ENCODE assay signal across 20 cellular contexts in genomic region chr2:219028996-219029828, GRCh38. TPM values are rescaled to one million over a fixed set of nuclear protein-coding genes. Genes with fewer than 3 reads are reported as not detected.
A peak's percentile ranks its signal among the peaks of the same experiment; 100 is the strongest.
DNase-seq lines count a peak whose midpoint lies in the region; ATAC-seq, FAIRE-seq and TF ChIP-seq lines count a peak whose summit lies in the region.
"Had no signal": no experiment of that assay in that cellular context is flagged by ENCODE, and none has a peak within 500 bp of the region (broad histone marks: within the 10 kb centered on the region; RNA-seq: fewer than 3 reads in every experiment).

No MANE protein-coding gene starts in this region.

- TF ChIP-seq EP300 in GM12878 (IDR thresholded peaks at IDR 0.05; ENCODE audit: borderline replicate concordance in 1 of 2, control insufficient read depth in 1 of 2, low read depth in 2 of 2, low read length in 2 of 2), result no peak

- H3K4me3 ChIP-seq in GM12878 (no peak overlapping the region), spleen (no peak overlapping the region), ascending aorta (no peak overlapping the region), A673 (ENCODE audit: low read depth, low read length, poor library complexity, severe bottlenecking) (no peak overlapping the region)
- H3K4me3 ChIP-seq: adrenal gland, dorsolateral prefrontal cortex, GM23338, mucosa of descending colon, uterus had no signal

- H3K27ac ChIP-seq in GM12878 (ENCODE audit: control insufficient read depth, insufficient read depth) (no peak overlapping the region), spleen (no peak overlapping the region), ascending aorta (no peak overlapping the region), A673 (ENCODE audit: low read depth, low read length, poor library complexity, severe bottlenecking) (no peak overlapping the region)
- H3K27ac ChIP-seq: adrenal gland, HL-60, KMS-11, uterus had no signal

- FAIRE-seq in GM12878 (lab: Jason Lieb, UNC), result no peak

- TF ChIP-seq POLR2A in GM12878 (IDR thresholded peaks at IDR 0.05; ENCODE audit: low read depth, low read length) (no peak), spleen (IDR thresholded peaks at IDR 0.05) (no peak)

- no peak for TF ChIP-seq RAD21 in GM12878 (IDR thresholded peaks at IDR 0.05; ENCODE audit: insufficient read depth, low read depth, low read length)

- ATAC-seq in GM18511 (IDR thresholded peaks at IDR 0.05; ENCODE audit: unreplicated experiment), result peak; percentile 13
- peak; percentile 27 for ATAC-seq in GM21723 (IDR thresholded peaks at IDR 0.05; ENCODE audit: unreplicated experiment)
- ATAC-seq in GM12878, result peak; percentile 28

- DNase-seq in GM12878 (ENCODE audit: low read depth, low spot score), result no peak
- DNase-seq in spleen, result peak; percentile 60
- no peak for DNase-seq in ascending aorta (ENCODE audit: low spot score in 2 of 2)
- no peak for DNase-seq in epidermal melanocyte (ENCODE audit: insufficient read length, low spot score)
- DNase-seq in A673 (ENCODE audit: low spot score), result no peak
- DNase-seq: SIG-M5 had no signal

- TF ChIP-seq CTCF in GM12878 (IDR thresholded peaks at IDR 0.05 in 2 of 3, conservative IDR thresholded peaks at IDR 0.05 in 1 of 3; ENCODE audit: control insufficient read depth in 2 of 3, extremely low read depth in 1 of 3, insufficient read depth in 1 of 3, low read depth in 3 of 3, low read length in 3 of 3), result no peak
- TF ChIP-seq CTCF in spleen (IDR thresholded peaks at IDR 0.05 in 8 of 11, conservative IDR thresholded peaks at IDR 0.05 in 3 of 11), result no peak
- no peak for TF ChIP-seq CTCF in ascending aorta (IDR thresholded peaks at IDR 0.05)
- no peak for TF ChIP-seq CTCF in A673 (conservative IDR thresholded peaks at IDR 0.05; ENCODE audit: low read depth, low read length)

- H3K79me2 ChIP-seq in GM12878 (ENCODE audit: control insufficient read depth, insufficient read depth, low read length), result no peaks in the 10 kb centered on the region

- no peak overlapping the region for H3K4me2 ChIP-seq in GM12878 (ENCODE audit: control insufficient read depth, insufficient read depth)
- H3K4me2 ChIP-seq: GM23338, KMS-11 had no signal

- no peaks in the 10 kb centered on the region for H4K20me1 ChIP-seq in GM12878 (ENCODE audit: control insufficient read depth, insufficient read depth)

- 29% methylated on average over 13 of the region's 13 CpGs for WGBS in GM12878 (ENCODE audit: insufficient coverage, insufficient replicate concordance, low lambda C conversion rate, missing lambda C conversion rate)
- WGBS in spleen, 5 donors, result 55 to 79% (median 70%) methylated on average over 9 to 13 of the region's 13 CpGs

- POLR2A ChIA-PET in GM12878 (lab: Charles Lee), result no interaction called here
- POLR2A ChIA-PET in A673 (lab: Charles Lee; ENCODE audit: low non-redundant PET), result no interaction called here

- H3K4me1 ChIP-seq in GM12878 (ENCODE audit: control insufficient read depth, insufficient read depth, low read length) (no peaks in the 10 kb centered on the region), spleen (no peaks in the 10 kb centered on the region), ascending aorta (no peaks in the 10 kb centered on the region), A673 (ENCODE audit: insufficient read depth, low read length, poor library complexity, severe bottlenecking) (no peaks in the 10 kb centered on the region)
- H3K4me1 ChIP-seq: adrenal gland, uterus had no signal

- no TSS peak for BruUV-seq in GM12878 (replicated peaks; lab: Mats Ljungman, UMichigan)
- BruUV-seq in A673 (replicated peaks; lab: Mats Ljungman, UMichigan), result no TSS peak

- intact Hi-C loops in GM12878 (cut with micrococcal nuclease; ENCODE audit: unreplicated experiment) (loop anchor here (1.0 kb wide), 2 partner anchors 90 to 126 kb away; no protein-coding TSS in a partner anchor), spleen (cut with DNase I; ENCODE audit: low total_unique reads) (no loop called here), ascending aorta (cut with DNase I) (no loop called here), A673 (cut with micrococcal nuclease; ENCODE audit: unreplicated experiment) (loop anchor here (1.0 kb wide), 1 partner anchor 126 kb away; no protein-coding TSS in a partner anchor)

- no peak overlapping the region for H2AFZ ChIP-seq in GM12878 (ENCODE audit: control insufficient read depth, low read depth, low read length)
- H2AFZ ChIP-seq: GM23338 had no signal

- no peak overlapping the region for H3K9ac ChIP-seq in GM12878 (ENCODE audit: control insufficient read depth, insufficient read depth, low read length)
- H3K9ac ChIP-seq: KMS-11 had no signal

- SMC1A ChIA-PET in GM12878 (lab: Charles Lee; ENCODE audit: uncharacterized antibody, unreplicated experiment), result interaction anchor here (0.7 to 2.5 kb wide), 7 partner anchors 44 to 129 kb away, joined by 3 to 21 read pairs (median 5); no protein-coding TSS in a partner anchor

- RAD21 ChIA-PET in GM12878 (lab: Charles Lee; ENCODE audit: unreplicated experiment), result interaction anchor here (0.6 to 3.1 kb wide), 14 partner anchors 10 to 152 kb away, joined by 3 to 41 read pairs (median 4); no protein-coding TSS in a partner anchor

- H3K9me3 ChIP-seq in GM12878 (replicated peaks; ENCODE audit: control insufficient read depth, insufficient read depth, low read length), result no peaks in the 10 kb centered on the region
- H3K9me3 ChIP-seq in spleen, result no peaks in the 10 kb centered on the region
- H3K9me3 ChIP-seq in ascending aorta, result no peaks in the 10 kb centered on the region
- no peaks in the 10 kb centered on the region for H3K9me3 ChIP-seq in A673 (ENCODE audit: low read depth, low read length, poor library complexity, severe bottlenecking)
- H3K9me3 ChIP-seq: adrenal gland, mucosa of descending colon, uterus had no signal

- CTCF ChIA-PET in GM12878 (lab: Yijun Ruan, JAX), result interaction anchor here (0.6 to 6.6 kb wide), 48 partner anchors 9 to 266 kb away, joined by 3 to 100 read pairs (median 4); partner anchors contain the start of genes DNAJB2 and IHH
- CTCF ChIA-PET in A673 (lab: Charles Lee), result interaction anchor here (0.6 to 2.2 kb wide), 16 partner anchors 9 to 182 kb away, joined by 3 to 58 read pairs (median 5); no protein-coding TSS in a partner anchor

- H3K36me3 ChIP-seq in GM12878 (ENCODE audit: control insufficient read depth in 2 of 2, insufficient read depth in 2 of 2, low read length in 1 of 2), result no peaks in the 10 kb centered on the region
- no peaks in the 10 kb centered on the region for H3K36me3 ChIP-seq in spleen
- H3K36me3 ChIP-seq in ascending aorta, result no peaks in the 10 kb centered on the region
- no peaks in the 10 kb centered on the region for H3K36me3 ChIP-seq in A673 (ENCODE audit: insufficient read depth, low read length, poor library complexity, severe bottlenecking)
- H3K36me3 ChIP-seq: adrenal gland, uterus had no signal

- H3K27me3 ChIP-seq in GM12878 (replicated peaks in 1 of 2; ENCODE audit: control insufficient read depth in 2 of 2, insufficient read depth in 2 of 2, low read length in 1 of 2) (no peaks in the 10 kb centered on the region; a peak in 2 of 4 replicates), spleen (replicated peaks in 1 of 7) (peaks cover 0 to 54% (median 12%) of the 10 kb centered on the region in 7 donors), ascending aorta (no peaks in the 10 kb centered on the region), A673 (replicated peaks; ENCODE audit: insufficient read depth, low read depth, low read length, poor library complexity) (peaks cover 19% of the 10 kb centered on the region)
- H3K27me3 ChIP-seq: uterus had no signal

- in situ Hi-C loops in GM12878 (cut with MboI), result no loop called here

RNA-seq across cellular contexts. Expression of gene CFAP65, which starts 12.1 kb away (rescaled TPM):
- not detected in 2 replicates for total RNA-seq in GM12878 (2013; cell fraction: nucleolus; rRNA removed)
- total RNA-seq in GM12878 (2014; rRNA removed), result not detected in 2 replicates
- not detected in 2 replicates for total RNA-seq in GM12878 (2014; rRNA removed; fragmentation: Illumina TruSeq; extraction: Trizol)
- total RNA-seq in GM12878 (2021), result not detected in 2 replicates
- polyA plus RNA-seq in GM12878 (2011; ENCODE audit: low read depth), result not detected
- not detected in 2 replicates for polyA plus RNA-seq in GM12878 (2011; rRNA removed)
- 0.07 TPM in 1 of 2 replicates, not detected in the other for polyA plus RNA-seq in GM12878 (2011; cell fraction: cytosol; rRNA removed)
- not detected in 2 replicates for polyA plus RNA-seq in GM12878 (2011; cell fraction: nucleus; rRNA removed)
- not detected in 2 replicates for polyA plus RNA-seq in GM12878 (2012)
- polyA plus RNA-seq in GM12878 (2014; fragmentation: Illumina TruSeq; extraction: Trizol), result not detected in 2 replicates
- not detected for polyA plus RNA-seq in GM12878 (2014; fragmentation: Nextera tagmentation; extraction: Ambion mirVana)
- polyA plus RNA-seq in GM12878 (2014; rRNA removed), result not detected in 2 replicates
- not detected for polyA plus RNA-seq in GM12878 (2016; fragmentation: Nextera tagmentation; extraction: Ambion mirVana)
- polyA minus RNA-seq in GM12878 (2011; rRNA and poly(A)+ RNA removed), result not detected in 2 replicates
- not detected in 2 replicates for polyA minus RNA-seq in GM12878 (2011; cell fraction: cytosol; rRNA and poly(A)+ RNA removed)
- not detected in 2 replicates for polyA minus RNA-seq in GM12878 (2011; cell fraction: nucleus; rRNA and poly(A)+ RNA removed)
- total RNA-seq in spleen, result under 1 TPM in 1 of 7 donors, not detected in 6; 0.28 TPM
- not detected for polyA plus RNA-seq in spleen
- not detected for total RNA-seq in ascending aorta
- 0.13 and 0.83 TPM in 2 replicates for total RNA-seq in A673 (2021)
- total RNA-seq: activated CD8-positive, alpha-beta memory T cell treated with anti-CD3 and anti-CD28 coated beads for 36 hours; cardiac septum had no signal

RNA-seq across cellular contexts. Expression of gene IHH, which starts 31.5 kb away (rescaled TPM):
- total RNA-seq in GM12878 (2013; cell fraction: nucleolus; rRNA removed), result not detected in 2 replicates
- total RNA-seq in GM12878 (2014; rRNA removed), result not detected in 2 replicates
- total RNA-seq in GM12878 (2014; rRNA removed; fragmentation: Illumina TruSeq; extraction: Trizol), result not detected in 2 replicates
- total RNA-seq in GM12878 (2021), result not detected in 2 replicates
- polyA plus RNA-seq in GM12878 (2011; ENCODE audit: low read depth), result not detected
- not detected in 2 replicates for polyA plus RNA-seq in GM12878 (2011; rRNA removed)
- not detected in 2 replicates for polyA plus RNA-seq in GM12878 (2011; cell fraction: cytosol; rRNA removed)
- polyA plus RNA-seq in GM12878 (2011; cell fraction: nucleus; rRNA removed), result 0.06 TPM in 1 of 2 replicates, not detected in the other
- polyA plus RNA-seq in GM12878 (2012), result not detected in 2 replicates
- not detected in 2 replicates for polyA plus RNA-seq in GM12878 (2014; fragmentation: Illumina TruSeq; extraction: Trizol)
- not detected for polyA plus RNA-seq in GM12878 (2014; fragmentation: Nextera tagmentation; extraction: Ambion mirVana)
- 0.04 TPM in 1 of 2 replicates, not detected in the other for polyA plus RNA-seq in GM12878 (2014; rRNA removed)
- polyA plus RNA-seq in GM12878 (2016; fragmentation: Nextera tagmentation; extraction: Ambion mirVana), result not detected
- polyA minus RNA-seq in GM12878 (2011; rRNA and poly(A)+ RNA removed), result not detected in 2 replicates
- polyA minus RNA-seq in GM12878 (2011; cell fraction: cytosol; rRNA and poly(A)+ RNA removed), result not detected in 2 replicates
- polyA minus RNA-seq in GM12878 (2011; cell fraction: nucleus; rRNA and poly(A)+ RNA removed), result 0.29 TPM in 1 of 2 replicates, not detected in the other
- total RNA-seq in spleen, result not detected
- polyA plus RNA-seq in spleen, result under 1 TPM in 2 of 3 donors, not detected in 1; 0.06 to 0.13 TPM
- not detected for total RNA-seq in ascending aorta
- 0.15 TPM in 2 replicates for total RNA-seq in A673 (2021)
- total RNA-seq: activated CD8-positive, alpha-beta memory T cell treated with anti-CD3 and anti-CD28 coated beads for 36 hours; cardiac septum; epithelial cell of proximal tubule; GM23338 had no signal
- polyA plus RNA-seq: GM23338 had no signal

RNA-seq across cellular contexts. Expression of gene CRYBA2, which starts 36.0 kb away (rescaled TPM):
- not detected in 2 replicates for total RNA-seq in GM12878 (2013; cell fraction: nucleolus; rRNA removed)
- total RNA-seq in GM12878 (2014; rRNA removed) (not detected in 2 replicates), GM12878 (2014; rRNA removed; fragmentation: Illumina TruSeq; extraction: Trizol) (not detected in 2 replicates), GM12878 (2021) (not detected in 2 replicates), spleen (not detected), ascending aorta (not detected), A673 (2021) (1.1 and 1.3 TPM in 2 replicates)
- polyA plus RNA-seq in GM12878 (2011; ENCODE audit: low read depth), result not detected
- polyA plus RNA-seq in GM12878 (2011; rRNA removed) (not detected in 2 replicates), GM12878 (2014; fragmentation: Illumina TruSeq; extraction: Trizol) (not detected in 2 replicates), GM12878 (2014; fragmentation: Nextera tagmentation; extraction: Ambion mirVana) (not detected), GM12878 (2014; rRNA removed) (not detected in 2 replicates), GM12878 (2016; fragmentation: Nextera tagmentation; extraction: Ambion mirVana) (not detected), spleen (not detected)
- not detected in 2 replicates for polyA plus RNA-seq in GM12878 (2011; cell fraction: cytosol; rRNA removed)
- not detected in 2 replicates for polyA plus RNA-seq in GM12878 (2011; cell fraction: nucleus; rRNA removed)
- not detected in 2 replicates for polyA plus RNA-seq in GM12878 (2012)
- not detected in 2 replicates for polyA minus RNA-seq in GM12878 (2011; rRNA and poly(A)+ RNA removed)
- polyA minus RNA-seq in GM12878 (2011; cell fraction: cytosol; rRNA and poly(A)+ RNA removed), result not detected in 2 replicates
- polyA minus RNA-seq in GM12878 (2011; cell fraction: nucleus; rRNA and poly(A)+ RNA removed), result not detected in 2 replicates
- total RNA-seq: activated CD8-positive, alpha-beta memory T cell treated with anti-CD3 and anti-CD28 coated beads for 36 hours; cardiac septum; epithelial cell of proximal tubule; GM23338; occipital lobe; uterus; WTC11 had no signal
- polyA plus RNA-seq: GM23338 had no signal

RNA-seq across cellular contexts. Expression of gene FEV, which starts 44.2 kb away (rescaled TPM):
- not detected in 2 replicates for total RNA-seq in GM12878 (2013; cell fraction: nucleolus; rRNA removed)
- total RNA-seq in GM12878 (2014; rRNA removed) (not detected in 2 replicates), GM12878 (2014; rRNA removed; fragmentation: Illumina TruSeq; extraction: Trizol) (not detected in 2 replicates), GM12878 (2021) (not detected in 2 replicates), spleen (not detected), ascending aorta (not detected), A673 (2021) (8.0 and 12.6 TPM in 2 replicates)
- polyA plus RNA-seq in GM12878 (2011; ENCODE audit: low read depth), result not detected
- polyA plus RNA-seq in GM12878 (2011; rRNA removed) (not detected in 2 replicates), GM12878 (2014; fragmentation: Illumina TruSeq; extraction: Trizol) (not detected in 2 replicates), GM12878 (2014; fragmentation: Nextera tagmentation; extraction: Ambion mirVana) (not detected), GM12878 (2014; rRNA removed) (not detected in 2 replicates), GM12878 (2016; fragmentation: Nextera tagmentation; extraction: Ambion mirVana) (not detected), spleen (not detected)
- polyA plus RNA-seq in GM12878 (2011; cell fraction: cytosol; rRNA removed), result not detected in 2 replicates
- polyA plus RNA-seq in GM12878 (2011; cell fraction: nucleus; rRNA removed), result not detected in 2 replicates
- polyA plus RNA-seq in GM12878 (2012), result not detected in 2 replicates
- not detected in 2 replicates for polyA minus RNA-seq in GM12878 (2011; rRNA and poly(A)+ RNA removed)
- polyA minus RNA-seq in GM12878 (2011; cell fraction: cytosol; rRNA and poly(A)+ RNA removed), result not detected in 2 replicates
- polyA minus RNA-seq in GM12878 (2011; cell fraction: nucleus; rRNA and poly(A)+ RNA removed), result not detected in 2 replicates
- total RNA-seq: activated CD8-positive, alpha-beta memory T cell treated with anti-CD3 and anti-CD28 coated beads for 36 hours; cardiac septum; epithelial cell of proximal tubule; GM23338; occipital lobe; uterus; WTC11 had no signal
- polyA plus RNA-seq: GM23338 had no signal

Comparison
In these comparisons a context has a peak if more than half of its experiments do, and no peak if none do; other contexts are left out.
1. intact Hi-C loops: an anchor here in GM12878 (1.0 kb wide) and A673 (1.0 kb wide); none called in spleen and ascending aorta.